28 cellular contexts compared by ENCODE assay signal in genomic region chr1:58687516-58687915, GRCh38. TPM values are rescaled to one million over a fixed set of nuclear protein-coding genes. Genes with fewer than 3 reads are reported as not detected.
DNase-seq lines count a peak whose midpoint lies in the region; ATAC-seq and TF ChIP-seq lines count a peak whose summit lies in the region.
"Had no signal": no experiment of that assay in that cellular context is flagged by ENCODE, and none has a peak within 500 bp of the region (broad histone marks: within the 10 kb centered on the region; RNA-seq: fewer than 3 reads in every experiment).

No MANE protein-coding gene starts in this region.

- no peak overlapping the region for H3T11ph ChIP-seq in H9 (ENCODE audit: low read length)

- no peak overlapping the region for H3K9ac ChIP-seq in H9 (ENCODE audit: extremely low read depth, insufficient read length, low read length)
- no peak overlapping the region for H3K9ac ChIP-seq in mesenchymal stem cell (ENCODE audit: low read length)

- no peaks in the 10 kb centered on the region for H4K20me1 ChIP-seq in H9 (ENCODE audit: control insufficient read depth, insufficient read depth, insufficient read length)

- no peak overlapping the region for H2BK20ac ChIP-seq in H9 (ENCODE audit: low read depth, low read length, poor library complexity, severe bottlenecking)

- H3K36me3 Mint-ChIP-seq in H9 (ENCODE audit: insufficient read depth in 1 of 3, low read depth in 3 of 3), result peaks cover 36 to 73% (median 51%) of the 10 kb centered on the region in 3 experiments
- peaks cover 84% of the 10 kb centered on the region for H3K36me3 Mint-ChIP-seq in activated T-helper 17 cell treated with anti-CD3 and anti-CD28 coated beads, Interleukin-2, amount 50 U/mL, for 72 hours (ENCODE audit: low read depth)

- no peaks in the 10 kb centered on the region for H3K9me3 Mint-ChIP-seq in H9
- no peaks in the 10 kb centered on the region for H3K9me3 Mint-ChIP-seq in activated T-helper 17 cell treated with anti-CD3 and anti-CD28 coated beads, Interleukin-2, amount 50 U/mL, for 72 hours
- H3K9me3 Mint-ChIP-seq: activated CD4-positive, alpha-beta T cell treated with anti-CD3 and anti-CD28 coated beads, Interleukin-2, amount 10 ng/mL, durations not matched to agents 24 days and 14 days; activated naive CD8-positive, alpha-beta T cell treated with anti-CD3 and anti-CD28 coated beads, Interleukin-2, amount 50 U/mL, for 24 hours; dendritic cell treated with granulocyte-macrophage colony-stimulating factor and Interleukin-4, amounts not matched to agents 40 ng/mL and 50 ng/mL, for 4 days; natural killer cell treated with Interleukin-12 subunit alpha and Interleukin-12 subunit beta and Interleukin-15 and Interleukin-18, amount 100 ng/mL, for 72 hours; stimulated activated naive CD8-positive, alpha-beta T cell treated with anti-CD3 and anti-CD28 coated beads, Interleukin-15, Interleukin-2, amounts not matched to agents 100 ng/mL and 50 ng/mL, for 24 hours had no signal

- TF ChIP-seq CTCF in BE2C (IDR thresholded peaks at IDR 0.05; ENCODE audit: low read depth, low read length) (no peak), H9 (conservative IDR thresholded peaks at IDR 0.05) (no peak)

- H2AK5ac ChIP-seq in H9 (ENCODE audit: insufficient read length, low read length), result no peak overlapping the region
- no peak overlapping the region for H2AK5ac ChIP-seq in mesenchymal stem cell (ENCODE audit: low read length, severe bottlenecking)

- H3K18ac ChIP-seq in H9 (ENCODE audit: insufficient read length, low read depth, low read length), result no peak overlapping the region
- H3K18ac ChIP-seq in mesenchymal stem cell (ENCODE audit: low read depth in 1 of 2, low read length in 2 of 2), result no peak overlapping the region

- no peak overlapping the region for H4K5ac ChIP-seq in H9 (ENCODE audit: insufficient read length, low read depth, low read length)

- no peaks in the 10 kb centered on the region for H3K23me2 ChIP-seq in H9 (ENCODE audit: insufficient read length, low read depth, low read length, poor library complexity, severe bottlenecking)

- H3K4me2 ChIP-seq in H9 (ENCODE audit: insufficient read depth, insufficient read length, low read length) (no peak overlapping the region), mesenchymal stem cell (ENCODE audit: low read length, poor library complexity, severe bottlenecking) (no peak overlapping the region)
- H3K4me2 ChIP-seq: smooth muscle cell had no signal

- H4K8ac ChIP-seq in H9 (replicated peaks; ENCODE audit: insufficient read length, low read depth, low read length), result no peak overlapping the region
- H4K8ac ChIP-seq in mesenchymal stem cell (ENCODE audit: low read length), result no peak overlapping the region

- H3K56ac ChIP-seq in H9 (ENCODE audit: insufficient read length, low read depth, low read length), result no peak overlapping the region

- peaks cover 2% of the 10 kb centered on the region; the same call in 1 of the 2 replicates for H3K79me2 ChIP-seq in H9 (ENCODE audit: insufficient read depth, low read length)

- no peak for ATAC-seq in activated T-helper 17 cell treated with anti-CD3 and anti-CD28 coated beads, Interleukin-2, amount 50 U/mL, for 72 hours (replicated peaks)
- peak; percentile 67 for ATAC-seq in left lobe of liver
- no peak for ATAC-seq in HG03039 (IDR thresholded peaks at IDR 0.05; ENCODE audit: unreplicated experiment)
- ATAC-seq: activated naive CD8-positive, alpha-beta T cell treated with anti-CD3 and anti-CD28 coated beads, Interleukin-2, amount 50 U/mL, for 24 hours; natural killer cell treated with Interleukin-12 subunit alpha and Interleukin-12 subunit beta and Interleukin-15 and Interleukin-18, amount 100 ng/mL, for 72 hours; Panc1 had no signal

- peaks cover 1% of the 10 kb centered on the region; the same call in 1 of the 2 replicates for H3K27me3 Mint-ChIP-seq in H9 (ENCODE audit: low read depth)
- no peaks in the 10 kb centered on the region for H3K27me3 Mint-ChIP-seq in activated T-helper 17 cell treated with anti-CD3 and anti-CD28 coated beads, Interleukin-2, amount 50 U/mL, for 72 hours
- H3K27me3 Mint-ChIP-seq: activated CD4-positive, alpha-beta T cell treated with anti-CD3 and anti-CD28 coated beads, Interleukin-2, amount 10 ng/mL, durations not matched to agents 24 days and 14 days; activated naive CD8-positive, alpha-beta T cell treated with anti-CD3 and anti-CD28 coated beads, Interleukin-2, amount 50 U/mL, for 24 hours; dendritic cell treated with granulocyte-macrophage colony-stimulating factor and Interleukin-4, amounts not matched to agents 40 ng/mL and 50 ng/mL, for 4 days; natural killer cell treated with Interleukin-12 subunit alpha and Interleukin-12 subunit beta and Interleukin-15 and Interleukin-18, amount 100 ng/mL, for 72 hours; stimulated activated naive CD8-positive, alpha-beta T cell treated with anti-CD3 and anti-CD28 coated beads, Interleukin-15, Interleukin-2, amounts not matched to agents 100 ng/mL and 50 ng/mL, for 24 hours had no signal

- no CpG with 5 or more reads among the region's 6 CpGs for WGBS in H9 (ENCODE audit: extremely low coverage, insufficient read length, low lambda C conversion rate)
- WGBS in mesenchymal stem cell, result 95% methylated on average over 6 of the region's 6 CpGs

- H3K4ac ChIP-seq in H9 (ENCODE audit: low read depth, low read length) (no peak overlapping the region), mesenchymal stem cell (ENCODE audit: low read depth in 1 of 2, low read length in 2 of 2) (peak overlapping the region in 1 of 2 experiments; percentile 28)

- no peak overlapping the region for H2BK120ac ChIP-seq in H9 (ENCODE audit: low read depth, low read length, poor library complexity, severe bottlenecking)
- H2BK120ac ChIP-seq in mesenchymal stem cell (ENCODE audit: low read depth, low read length), result no peak overlapping the region

- H3K27ac ChIP-seq in H9 (ENCODE audit: insufficient read length, low read depth, low read length), result no peak overlapping the region
- H3K27ac ChIP-seq in mesenchymal stem cell (ENCODE audit: low read length, poor library complexity, severe bottlenecking), result no peak overlapping the region
- H3K27ac ChIP-seq: testis had no signal

- H3K4me1 ChIP-seq in BE2C, result no peaks in the 10 kb centered on the region
- H3K4me1 ChIP-seq in H9 (ENCODE audit: insufficient read depth, low read length), result no peaks in the 10 kb centered on the region
- H3K4me1 ChIP-seq in mesenchymal stem cell (ENCODE audit: control insufficient read depth, insufficient read depth, low read depth, low read length), result no peaks in the 10 kb centered on the region
- H3K4me1 ChIP-seq: testis had no signal

- no peak overlapping the region for H2BK15ac ChIP-seq in H9 (ENCODE audit: low read depth, low read length)
- H2BK15ac ChIP-seq in mesenchymal stem cell (ENCODE audit: low read depth, poor library complexity, severe bottlenecking), result no peak overlapping the region

- H3K4me1 Mint-ChIP-seq in H9, result peaks cover 11 to 19% of the 10 kb centered on the region in 2 experiments
- H3K4me1 Mint-ChIP-seq in activated T-helper 17 cell treated with anti-CD3 and anti-CD28 coated beads, Interleukin-2, amount 50 U/mL, for 72 hours, result no peaks in the 10 kb centered on the region

- H2AFZ ChIP-seq in H9 (ENCODE audit: low read length) (no peak overlapping the region), mesenchymal stem cell (ENCODE audit: low read depth, low read length) (no peak overlapping the region)

- peaks cover 5% of the 10 kb centered on the region for H3K36me3 ChIP-seq in BE2C
- peaks cover 14 to 86% of the 10 kb centered on the region in 2 experiments for H3K36me3 ChIP-seq in mesenchymal stem cell (ENCODE audit: control insufficient read depth in 1 of 2, insufficient read depth in 2 of 2, low read depth in 1 of 2, low read length in 2 of 2)

- H2BK5ac ChIP-seq in H9 (ENCODE audit: insufficient read length, low read length) (no peak overlapping the region), mesenchymal stem cell (ENCODE audit: low read depth, low read length, poor library complexity, severe bottlenecking) (no peak overlapping the region)

- H3K27me3 ChIP-seq in BE2C, result no peaks in the 10 kb centered on the region
- H3K27me3 ChIP-seq in H9 (ENCODE audit: insufficient read depth, low read length), result no peaks in the 10 kb centered on the region
- H3K27me3 ChIP-seq in mesenchymal stem cell (ENCODE audit: control insufficient read depth in 1 of 2, insufficient read depth in 1 of 2, low read length in 2 of 2), result no peaks in the 10 kb centered on the region
- H3K27me3 ChIP-seq: testis had no signal

- no peaks in the 10 kb centered on the region for H3K9me3 ChIP-seq in BE2C
- no peaks in the 10 kb centered on the region for H3K9me3 ChIP-seq in H9 (ENCODE audit: control insufficient read depth, low read depth, low read length)
- H3K9me3 ChIP-seq in mesenchymal stem cell (ENCODE audit: control insufficient read depth, low read length), result no peaks in the 10 kb centered on the region
- H3K9me3 ChIP-seq: testis had no signal

- H3K79me1 ChIP-seq in H9 (ENCODE audit: insufficient read depth, low read depth, low read length, poor library complexity, severe bottlenecking) (peaks cover 4% of the 10 kb centered on the region), mesenchymal stem cell (replicated peaks; ENCODE audit: low read length, poor library complexity, severe bottlenecking) (peaks cover 14% of the 10 kb centered on the region)

- no peak overlapping the region for H3K4me3 Mint-ChIP-seq in H9
- H3K4me3 Mint-ChIP-seq in activated T-helper 17 cell treated with anti-CD3 and anti-CD28 coated beads, Interleukin-2, amount 50 U/mL, for 72 hours, result no peak overlapping the region
- H3K4me3 Mint-ChIP-seq: activated CD4-positive, alpha-beta T cell treated with anti-CD3 and anti-CD28 coated beads, Interleukin-2, amount 10 ng/mL, durations not matched to agents 24 days and 14 days; activated naive CD8-positive, alpha-beta T cell treated with anti-CD3 and anti-CD28 coated beads, Interleukin-2, amount 50 U/mL, for 24 hours; dendritic cell treated with granulocyte-macrophage colony-stimulating factor and Interleukin-4, amounts not matched to agents 40 ng/mL and 50 ng/mL, for 4 days; natural killer cell treated with Interleukin-12 subunit alpha and Interleukin-12 subunit beta and Interleukin-15 and Interleukin-18, amount 100 ng/mL, for 72 hours; stimulated activated naive CD8-positive, alpha-beta T cell treated with anti-CD3 and anti-CD28 coated beads, Interleukin-15, Interleukin-2, amounts not matched to agents 100 ng/mL and 50 ng/mL, for 24 hours had no signal

- H4K91ac ChIP-seq in H9 (ENCODE audit: insufficient read length, low read depth, low read length) (no peak overlapping the region), mesenchymal stem cell (ENCODE audit: low read length) (no peak overlapping the region)

- H2BK12ac ChIP-seq in H9 (ENCODE audit: insufficient read length, low read depth, low read length), result no peak overlapping the region
- no peak overlapping the region for H2BK12ac ChIP-seq in mesenchymal stem cell (ENCODE audit: low read length in 2 of 2)

- H3K27ac Mint-ChIP-seq in H9, result peak overlapping the region in 2 of 3 experiments; percentile 14 to 17; a peak in 3 of 7 replicates
- H3K27ac Mint-ChIP-seq in activated T-helper 17 cell treated with anti-CD3 and anti-CD28 coated beads, Interleukin-2, amount 50 U/mL, for 72 hours, result peak overlapping the region; percentile 6
- H3K27ac Mint-ChIP-seq: activated CD4-positive, alpha-beta T cell treated with anti-CD3 and anti-CD28 coated beads, Interleukin-2, amount 10 ng/mL, durations not matched to agents 24 days and 14 days; activated naive CD8-positive, alpha-beta T cell treated with anti-CD3 and anti-CD28 coated beads, Interleukin-2, amount 50 U/mL, for 24 hours; dendritic cell treated with granulocyte-macrophage colony-stimulating factor and Interleukin-4, amounts not matched to agents 40 ng/mL and 50 ng/mL, for 4 days; natural killer cell treated with Interleukin-12 subunit alpha and Interleukin-12 subunit beta and Interleukin-15 and Interleukin-18, amount 100 ng/mL, for 72 hours; stimulated activated naive CD8-positive, alpha-beta T cell treated with anti-CD3 and anti-CD28 coated beads, Interleukin-15, Interleukin-2, amounts not matched to agents 100 ng/mL and 50 ng/mL, for 24 hours had no signal

- H3K23ac ChIP-seq in H9 (ENCODE audit: insufficient read length, low read depth, low read length) (no peak overlapping the region), mesenchymal stem cell (ENCODE audit: low read length in 2 of 2) (no peak overlapping the region)

- H3K14ac ChIP-seq in H9 (ENCODE audit: insufficient read depth, low read length), result no peak overlapping the region
- no peak overlapping the region for H3K14ac ChIP-seq in mesenchymal stem cell (ENCODE audit: low read length in 2 of 2)

- H3K4me3 ChIP-seq in BE2C (ENCODE audit: low read depth, low read length), result no peak overlapping the region
- H3K4me3 ChIP-seq in mesenchymal stem cell (ENCODE audit: insufficient read depth in 1 of 2, low read depth in 1 of 2, low read length in 2 of 2), result no peak overlapping the region
- H3K4me3 ChIP-seq: smooth muscle cell, testis had no signal

- DNase-seq in BE2C, result peak; percentile 24
- DNase-seq in H9, result no peak
- no peak for DNase-seq in left lobe of liver (ENCODE audit: low spot score)
- no peak for DNase-seq in UCSD-AML1 (lab: John Stamatoyannopoulos, UW; ENCODE audit: unreplicated experiment)
- no peak for DNase-seq in mesenchymal stem cell
- DNase-seq: activated CD4-positive, alpha-beta T cell treated with anti-CD3 and anti-CD28 coated beads, Interleukin-2, amount 10 ng/mL, durations not matched to agents 24 days and 14 days; activated CD8-positive, alpha-beta memory T cell treated with anti-CD3 and anti-CD28 coated beads for 24 hours; activated naive CD8-positive, alpha-beta T cell treated with anti-CD3 and anti-CD28 coated beads, Interleukin-2, amount 50 U/mL, for 24 hours; activated T-cell treated with anti-CD3 and anti-CD28 coated beads for 4 hours; central memory CD4-positive, alpha-beta T cell; EL; glutamatergic neuron; H7; kidney; NCI-H1417; NCI-H2107; NCI-H345; NCI-H748 treated with DMSO at 0.1 percent for 48 hours; SHP77 treated with DMSO at 0.1 percent for 48 hours; stimulated activated CD4-positive, alpha-beta T cell treated with anti-CD3 and anti-CD28 coated beads, Interleukin-1b, Interleukin-23, amount 100 ng/mL, for 48 hours; testis had no signal

RNA-seq across cellular contexts. Expression of gene MYSM1, which starts 12.3 kb away (rescaled TPM):
- 8.6 TPM for polyA plus RNA-seq in BE2C (2012; ENCODE audit: insufficient read depth, insufficient read length, low read depth)
- total RNA-seq in H9 (2021) (72.2 and 76.9 TPM in 2 replicates), left lobe of liver (9.5 TPM)
- 10 to 100 TPM; 45.2 to 63.6 TPM for total RNA-seq in activated T-helper 17 cell treated with anti-CD3 and anti-CD28 coated beads, Interleukin-2, amount 50 U/mL, for 72 hours
- 9.2 TPM for polyA plus RNA-seq in mesenchymal stem cell (2013, experiment 1 of 2)
- polyA plus RNA-seq in mesenchymal stem cell (2013, experiment 2 of 2), result 8.3 TPM
